In the genomic region with DNA sequence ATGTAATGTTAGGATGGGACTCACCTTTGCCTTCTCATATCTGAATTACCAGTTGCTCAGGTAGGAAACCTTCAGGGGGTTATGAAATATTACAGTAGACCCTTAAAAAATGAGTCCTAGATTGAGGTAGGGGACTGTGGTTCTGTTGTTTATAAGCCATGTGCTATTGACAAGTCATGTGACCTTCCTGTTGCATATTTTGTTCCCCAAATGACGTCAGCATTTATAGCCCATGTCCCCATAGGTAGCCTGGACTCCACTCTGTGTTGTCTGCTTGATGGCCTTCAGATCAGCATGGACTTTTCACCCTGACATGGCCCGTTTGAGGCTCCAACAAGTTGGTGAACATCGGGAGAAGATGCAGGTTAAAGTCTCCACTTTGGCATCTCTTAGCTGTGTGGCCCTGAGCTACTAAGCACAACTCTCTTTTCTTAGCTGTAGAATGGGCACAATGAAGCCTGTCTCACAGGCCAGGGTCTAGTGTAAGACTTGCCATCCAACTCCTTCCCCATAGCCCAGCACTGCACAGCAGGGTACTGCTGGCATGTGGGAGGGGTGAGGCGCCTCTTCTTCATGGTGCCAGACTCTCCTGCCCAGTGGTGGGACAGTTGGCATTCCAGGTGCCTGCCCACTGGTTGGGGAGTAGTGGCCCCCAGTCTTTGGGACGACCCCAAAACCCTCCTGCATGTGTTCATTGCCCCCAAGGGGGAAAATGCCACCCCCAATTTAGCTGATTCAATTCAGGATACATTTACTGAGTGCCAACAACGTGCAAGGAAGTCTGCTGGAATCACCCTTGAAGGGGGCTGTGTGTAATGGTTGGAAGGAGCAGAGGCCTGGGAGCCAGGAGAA, we compare ENCODE assay signal across 23 cellular contexts. TPM values are rescaled to one million over a fixed set of nuclear protein-coding genes. Genes with fewer than 3 reads are reported as not detected.
"Had no signal": no experiment of that assay in that cellular context is flagged by ENCODE, and none has a peak within 500 bp of the region (broad histone marks: within the 10 kb centered on the region; RNA-seq: fewer than 3 reads in every experiment).

No MANE protein-coding gene starts in this region.

- H3K4me3 Mint-ChIP-seq: activated CD4-positive, alpha-beta memory T cell treated with anti-CD3 and anti-CD28 coated beads, Interleukin-2, amount 10 ng/mL, durations not matched to agents 7 days and 5 days; activated CD4-positive, alpha-beta T cell treated with anti-CD3 and anti-CD28 coated beads, Interleukin-2, amount 10 ng/mL, durations not matched to agents 24 days and 14 days; activated T-cell treated with anti-CD3 and anti-CD28 coated beads, Interleukin-2, amount 50 U/mL, for 24 hours; activated T-helper 17 cell treated with anti-CD3 and anti-CD28 coated beads, Interleukin-2, amount 50 U/mL, for 72 hours; stimulated activated naive B cell treated with anti-CD40 and anti-IgM and Interleukin-4, amounts not matched to agents 10 μg/mL and 1 μg/mL and 100 μg/mL, for 72 hours had no signal

- H3K9me3 Mint-ChIP-seq: activated CD4-positive, alpha-beta memory T cell treated with anti-CD3 and anti-CD28 coated beads, Interleukin-2, amount 10 ng/mL, durations not matched to agents 7 days and 5 days; activated CD4-positive, alpha-beta T cell treated with anti-CD3 and anti-CD28 coated beads, Interleukin-2, amount 10 ng/mL, durations not matched to agents 24 days and 14 days; activated naive CD4-positive, alpha-beta T cell treated with anti-CD3 and anti-CD28 coated beads, Interleukin-2, amount 50 U/mL, for 72 hours; activated T-cell treated with anti-CD3 and anti-CD28 coated beads, Interleukin-2, amount 50 U/mL, for 24 hours; activated T-helper 17 cell treated with anti-CD3 and anti-CD28 coated beads, Interleukin-2, amount 50 U/mL, for 72 hours; stimulated activated naive B cell treated with anti-CD40 and anti-IgM and Interleukin-4, amounts not matched to agents 10 μg/mL and 1 μg/mL and 100 μg/mL, for 72 hours had no signal

- DNase-seq: activated CD4-positive, alpha-beta memory T cell treated with anti-CD3 and anti-CD28 coated beads, Interleukin-2, amount 10 ng/mL, durations not matched to agents 7 days and 5 days; activated CD4-positive, alpha-beta T cell treated with anti-CD3 and anti-CD28 coated beads, Interleukin-2, amount 10 ng/mL, durations not matched to agents 24 days and 14 days; activated T-cell treated with anti-CD3 and anti-CD28 coated beads, Interleukin-2, amount 50 U/mL, for 24 hours; aorta; brain microvascular endothelial cell; caudate nucleus; colonic mucosa; foreskin fibroblast; kidney; lower lobe of right lung; mesendoderm; mucosa of descending colon; occipital lobe; stimulated activated CD4-positive, alpha-beta T cell treated with anti-CD3 and anti-CD28 coated beads, Interleukin-15, amount 100 ng/mL, for 24 hours; stimulated activated naive B cell treated with anti-CD40 and anti-IgM and Interleukin-4, amounts not matched to agents 10 μg/mL and 1 μg/mL and 100 μg/mL, for 72 hours; thyroid gland had no signal

- H3K27ac Mint-ChIP-seq: activated CD4-positive, alpha-beta memory T cell treated with anti-CD3 and anti-CD28 coated beads, Interleukin-2, amount 10 ng/mL, durations not matched to agents 7 days and 5 days; activated CD4-positive, alpha-beta T cell treated with anti-CD3 and anti-CD28 coated beads, Interleukin-2, amount 10 ng/mL, durations not matched to agents 24 days and 14 days; activated naive CD4-positive, alpha-beta T cell treated with anti-CD3 and anti-CD28 coated beads, Interleukin-2, amount 50 U/mL, for 72 hours; activated T-cell treated with anti-CD3 and anti-CD28 coated beads, Interleukin-2, amount 50 U/mL, for 24 hours; activated T-helper 17 cell treated with anti-CD3 and anti-CD28 coated beads, Interleukin-2, amount 50 U/mL, for 72 hours; stimulated activated naive B cell treated with anti-CD40 and anti-IgM and Interleukin-4, amounts not matched to agents 10 μg/mL and 1 μg/mL and 100 μg/mL, for 72 hours had no signal

- H3K27me3 ChIP-seq: brain microvascular endothelial cell, colonic mucosa, thyroid gland had no signal

- H3K4me1 Mint-ChIP-seq: activated CD4-positive, alpha-beta memory T cell treated with anti-CD3 and anti-CD28 coated beads, Interleukin-2, amount 10 ng/mL, durations not matched to agents 7 days and 5 days; activated CD4-positive, alpha-beta T cell treated with anti-CD3 and anti-CD28 coated beads, Interleukin-2, amount 10 ng/mL, durations not matched to agents 24 days and 14 days; activated T-helper 17 cell treated with anti-CD3 and anti-CD28 coated beads, Interleukin-2, amount 50 U/mL, for 72 hours; stimulated activated naive B cell treated with anti-CD40 and anti-IgM and Interleukin-4, amounts not matched to agents 10 μg/mL and 1 μg/mL and 100 μg/mL, for 72 hours had no signal

- H3K4me3 ChIP-seq: colonic mucosa, lower lobe of right lung, mucosa of descending colon, smooth muscle cell, thyroid gland had no signal

- H3K27me3 Mint-ChIP-seq: activated CD4-positive, alpha-beta memory T cell treated with anti-CD3 and anti-CD28 coated beads, Interleukin-2, amount 10 ng/mL, durations not matched to agents 7 days and 5 days; activated T-cell treated with anti-CD3 and anti-CD28 coated beads, Interleukin-2, amount 50 U/mL, for 24 hours; activated T-helper 17 cell treated with anti-CD3 and anti-CD28 coated beads, Interleukin-2, amount 50 U/mL, for 72 hours had no signal

- H3K9me3 ChIP-seq: colonic mucosa, lower lobe of right lung, mucosa of descending colon, thyroid gland had no signal

- ATAC-seq: activated CD4-positive, CD25-positive, alpha-beta regulatory T cell treated with anti-CD3 and anti-CD28 coated beads, Interleukin-2, amount 50 U/mL, for 24 hours; activated naive CD4-positive, alpha-beta T cell treated with anti-CD3 and anti-CD28 coated beads, Interleukin-2, amount 50 U/mL, for 72 hours; activated T-helper 17 cell treated with anti-CD3 and anti-CD28 coated beads, Interleukin-2, amount 50 U/mL, for 72 hours; lower lobe of right lung; mucosa of descending colon; sciatic nerve; stimulated activated naive B cell treated with anti-CD40 and anti-IgM and Interleukin-4, amounts not matched to agents 10 μg/mL and 1 μg/mL and 100 μg/mL, for 72 hours had no signal

- H3K27ac ChIP-seq: brain microvascular endothelial cell, colonic mucosa, lower lobe of right lung, thyroid gland, VCaP had no signal

- H3K36me3 ChIP-seq: brain microvascular endothelial cell, colonic mucosa, lower lobe of right lung, thyroid gland had no signal

- H3K36me3 Mint-ChIP-seq: activated naive CD4-positive, alpha-beta T cell treated with anti-CD3 and anti-CD28 coated beads, Interleukin-2, amount 50 U/mL, for 72 hours; stimulated activated naive B cell treated with anti-CD40 and anti-IgM and Interleukin-4, amounts not matched to agents 10 μg/mL and 1 μg/mL and 100 μg/mL, for 72 hours had no signal

- H3K4me1 ChIP-seq: colonic mucosa, lower lobe of right lung had no signal

RNA-seq across cellular contexts. Expression of gene TTC22, which starts 36.1 kb away (rescaled TPM):
- total RNA-seq: fibroblast of lung had no signal
